ENCODE assay signal across 1 cellular context in genomic region chr10:78029294-78030226, GRCh38.
TF ChIP-seq lines count a peak whose summit lies in the region.

Gene POLR3A (minus strand): TSS chr10:78029515. CDS start chr10:78029407, 108 bp downstream.

TF ChIP-seq in K562, 482 proteins besides CTCF, POLR2A, EP300 and RAD21 (continued from another document and continues in another):
- TF ChIP-seq, protein P1, sequence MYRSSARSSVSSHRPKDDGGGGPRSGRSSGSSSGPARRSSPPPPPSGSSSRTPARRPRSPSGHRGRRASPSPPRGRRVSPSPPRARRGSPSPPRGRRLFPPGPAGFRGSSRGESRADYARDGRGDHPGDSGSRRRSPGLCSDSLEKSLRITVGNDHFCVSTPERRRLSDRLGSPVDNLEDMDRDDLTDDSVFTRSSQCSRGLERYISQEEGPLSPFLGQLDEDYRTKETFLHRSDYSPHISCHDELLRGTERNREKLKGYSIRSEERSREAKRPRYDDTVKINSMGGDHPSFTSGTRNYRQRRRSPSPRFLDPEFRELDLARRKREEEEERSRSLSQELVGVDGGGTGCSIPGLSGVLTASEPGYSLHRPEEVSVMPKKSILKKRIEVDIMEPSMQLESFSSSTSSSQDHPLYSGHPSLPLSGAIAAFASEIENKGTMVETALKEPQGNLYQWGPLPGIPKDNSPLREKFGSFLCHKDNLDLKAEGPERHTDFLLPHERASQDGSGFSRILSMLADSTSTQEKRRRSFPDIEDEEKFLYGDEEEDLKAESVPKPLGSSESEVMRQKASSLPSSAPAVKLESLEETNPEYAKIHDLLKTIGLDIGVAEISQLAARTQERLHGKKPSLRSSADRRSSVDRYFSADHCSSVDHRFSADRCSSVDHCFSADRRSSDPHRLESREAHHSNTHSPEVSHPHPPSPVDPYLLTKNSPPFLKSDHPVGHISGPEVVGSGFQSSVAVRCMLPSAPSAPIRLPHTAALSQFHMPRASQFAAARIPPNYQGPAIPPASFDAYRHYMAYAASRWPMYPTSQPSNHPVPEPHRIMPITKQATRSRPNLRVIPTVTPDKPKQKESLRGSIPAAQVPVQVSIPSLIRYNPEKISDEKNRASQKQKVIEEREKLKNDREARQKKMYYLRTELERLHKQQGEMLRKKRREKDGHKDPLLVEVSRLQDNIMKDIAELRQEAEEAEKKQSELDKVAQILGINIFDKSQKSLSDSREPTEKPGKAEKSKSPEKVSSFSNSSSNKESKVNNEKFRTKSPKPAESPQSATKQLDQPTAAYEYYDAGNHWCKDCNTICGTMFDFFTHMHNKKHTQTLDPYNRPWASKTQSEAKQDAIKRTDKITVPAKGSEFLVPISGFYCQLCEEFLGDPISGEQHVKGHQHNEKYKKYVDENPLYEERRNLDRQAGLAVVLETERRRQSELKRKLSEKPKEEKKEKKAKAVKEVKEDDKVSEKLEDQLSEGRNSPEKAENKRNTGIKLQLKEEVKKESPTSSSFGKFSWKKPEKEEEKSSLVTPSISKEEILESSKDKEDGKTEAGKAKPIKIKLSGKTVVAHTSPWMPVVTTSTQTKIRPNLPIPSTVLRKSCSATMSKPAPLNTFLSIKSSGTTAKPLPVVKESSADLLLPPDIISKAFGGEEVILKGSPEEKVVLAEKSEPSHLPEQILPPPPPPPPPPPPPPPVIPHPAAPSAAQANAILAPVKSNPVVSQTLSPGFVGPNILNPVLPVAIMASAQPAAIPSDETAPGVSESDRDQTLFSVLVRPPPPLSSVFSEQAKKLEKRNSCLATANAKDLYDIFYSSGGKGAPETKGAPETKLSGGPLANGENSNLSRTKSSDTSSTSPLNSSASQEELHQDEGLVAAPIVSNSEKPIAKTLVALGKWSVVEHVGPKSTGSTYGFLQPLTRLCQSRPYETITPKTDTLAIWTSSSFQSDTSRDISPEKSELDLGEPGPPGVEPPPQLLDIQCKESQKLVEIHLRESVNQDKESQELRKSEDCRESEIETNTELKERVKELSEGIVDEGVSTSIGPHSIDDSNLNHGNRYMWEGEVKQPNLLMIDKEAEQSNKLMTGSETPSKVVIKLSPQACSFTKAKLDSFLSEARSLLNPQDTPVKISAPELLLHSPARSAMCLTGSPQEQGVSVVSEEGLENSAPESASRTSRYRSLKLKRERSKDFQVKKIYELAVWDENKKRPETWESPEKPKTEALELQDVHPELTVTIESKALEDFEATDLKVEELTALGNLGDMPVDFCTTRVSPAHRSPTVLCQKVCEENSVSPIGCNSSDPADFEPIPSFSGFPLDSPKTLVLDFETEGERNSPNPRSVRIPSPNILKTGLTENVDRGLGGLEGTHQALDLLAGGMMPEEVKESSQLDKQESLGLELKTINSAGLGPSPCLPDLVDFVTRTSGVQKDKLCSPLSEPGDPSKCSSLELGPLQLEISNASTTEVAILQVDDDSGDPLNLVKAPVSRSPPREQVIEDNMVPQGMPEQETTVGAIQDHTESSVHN (IDR thresholded peaks at IDR 0.05; ENCODE audit: borderline replicate concordance in 1 of 2, low read depth in 1 of 2) = peak in 1 of 2 experiments; percentile 55; a peak in 2 of 4 replicates
- TF ChIP-seq ZNF23 (CRISPR knock-in tag; IDR thresholded peaks at IDR 0.05) (no peak), CBX3 (IDR thresholded peaks at IDR 0.05; ENCODE audit: borderline replicate concordance in 1 of 2, low read length in 2 of 2) (peak in 1 of 2 experiments; percentile 87; a peak in 2 of 3 replicates), USF2 (CRISPR knock-in tag; IDR thresholded peaks at IDR 0.05) (peak; percentile 97), MEIS2 (IDR thresholded peaks at IDR 0.05; ENCODE audit: partially characterized antibody) (peak; percentile 61), KDM4B (IDR thresholded peaks at IDR 0.05; ENCODE audit: borderline replicate concordance in 2 of 2, low read depth in 1 of 2) (peak in 1 of 2 experiments; percentile 54; a peak in 1 of 4 replicates), GTF3C2 (IDR thresholded peaks at IDR 0.05; ENCODE audit: borderline replicate concordance, extremely low read depth, insufficient read length) (no peak), FOXP4 (CRISPR knock-in tag; IDR thresholded peaks at IDR 0.05; ENCODE audit: borderline replicate concordance) (no peak), YY1 (IDR thresholded peaks at IDR 0.05; ENCODE audit: borderline replicate concordance in 1 of 3, control insufficient read depth in 1 of 3, extremely low read depth in 1 of 3, insufficient read depth in 3 of 3, insufficient read length in 1 of 3, insufficient replicate concordance in 2 of 3, low read depth in 1 of 3, low read length in 2 of 3) (peak in 1 of 3 experiments; percentile 77), PHF8 (IDR thresholded peaks at IDR 0.05; ENCODE audit: borderline replicate concordance, low read length) (peak; percentile 97), ARID3B (CRISPR knock-in tag; IDR thresholded peaks at IDR 0.05; ENCODE audit: borderline replicate concordance) (no peak), MXD1 (CRISPR knock-in tag; IDR thresholded peaks at IDR 0.05; ENCODE audit: borderline replicate concordance, poor library complexity, severe bottlenecking) (peak; percentile 63), ZNF780A (CRISPR knock-in tag; IDR thresholded peaks at IDR 0.05) (no peak; the same call in 1 of the 2 replicates), PHTF2 (CRISPR knock-in tag; IDR thresholded peaks at IDR 0.05) (no peak), SIX5 (IDR thresholded peaks at IDR 0.05; ENCODE audit: borderline replicate concordance in 1 of 2, insufficient read depth in 1 of 2, low read depth in 1 of 2, low read length in 2 of 2) (peak in 1 of 2 experiments; percentile 11; a peak in 1 of 4 replicates), RERE (CRISPR knock-in tag; IDR thresholded peaks at IDR 0.05; ENCODE audit: borderline replicate concordance) (no peak), ZNF589 (CRISPR knock-in tag; IDR thresholded peaks at IDR 0.05; ENCODE audit: low read depth) (peak; percentile 71), ZSCAN29 (IDR thresholded peaks at IDR 0.05) (no peak), POLR2AphosphoS2 (IDR thresholded peaks at IDR 0.05; ENCODE audit: low read length) (no peak), POLR3G (IDR thresholded peaks at IDR 0.05; ENCODE audit: extremely low read depth, insufficient read length, insufficient replicate concordance) (no peak), ZNF766 (CRISPR knock-in tag; conservative IDR thresholded peaks at IDR 0.05) (peak; percentile 78; the same call in 1 of the 2 replicates), KLF6 (CRISPR knock-in tag; IDR thresholded peaks at IDR 0.05; ENCODE audit: borderline replicate concordance) (0 out of 2 replicates have a peak, but pooled peaks have one; percentile 2)
- TF ChIP-seq, protein P2, sequence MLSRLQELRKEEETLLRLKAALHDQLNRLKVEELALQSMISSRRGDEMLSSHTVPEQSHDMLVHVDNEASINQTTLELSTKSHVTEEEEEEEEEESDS (CRISPR knock-in tag; IDR thresholded peaks at IDR 0.05) = no peak
- TF ChIP-seq, protein P3, sequence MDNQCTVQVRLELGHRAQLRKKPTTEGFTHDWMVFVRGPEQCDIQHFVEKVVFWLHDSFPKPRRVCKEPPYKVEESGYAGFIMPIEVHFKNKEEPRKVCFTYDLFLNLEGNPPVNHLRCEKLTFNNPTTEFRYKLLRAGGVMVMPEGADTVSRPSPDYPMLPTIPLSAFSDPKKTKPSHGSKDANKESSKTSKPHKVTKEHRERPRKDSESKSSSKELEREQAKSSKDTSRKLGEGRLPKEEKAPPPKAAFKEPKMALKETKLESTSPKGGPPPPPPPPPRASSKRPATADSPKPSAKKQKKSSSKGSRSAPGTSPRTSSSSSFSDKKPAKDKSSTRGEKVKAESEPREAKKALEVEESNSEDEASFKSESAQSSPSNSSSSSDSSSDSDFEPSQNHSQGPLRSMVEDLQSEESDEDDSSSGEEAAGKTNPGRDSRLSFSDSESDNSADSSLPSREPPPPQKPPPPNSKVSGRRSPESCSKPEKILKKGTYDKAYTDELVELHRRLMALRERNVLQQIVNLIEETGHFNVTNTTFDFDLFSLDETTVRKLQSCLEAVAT (IDR thresholded peaks at IDR 0.05) = peak in 1 of 2 experiments; percentile 32; a peak in 1 of 4 replicates
